11 cellular contexts compared by ENCODE assay signal in the genomic region with DNA sequence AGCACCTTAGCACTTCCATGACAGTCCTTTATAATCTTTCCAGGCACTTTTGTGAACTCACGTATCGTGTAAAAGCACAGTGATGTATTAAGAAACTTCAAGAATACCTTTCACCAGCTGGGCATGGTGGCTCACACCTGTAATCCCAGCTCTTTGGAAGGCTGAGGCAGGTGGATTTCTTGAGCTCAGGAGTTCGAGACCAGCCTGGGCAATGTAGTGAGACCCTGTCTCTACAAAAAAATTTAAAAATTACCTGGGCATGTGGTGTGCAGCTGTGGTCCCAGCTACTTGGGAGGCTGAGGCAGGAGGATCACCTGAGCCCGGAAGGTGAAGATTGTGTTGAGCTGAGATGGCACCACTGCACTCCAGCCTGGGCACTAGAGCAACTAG. TPM values are rescaled to one million over a fixed set of nuclear protein-coding genes. Genes with fewer than 3 reads are reported as not detected.
DNase-seq lines count a peak whose midpoint lies in the region; ATAC-seq, FAIRE-seq and TF ChIP-seq lines count a peak whose summit lies in the region.
"Not testable (repeated sequence)": the region's sequence is repeated elsewhere in the genome, so short reads cannot be mapped to it uniquely, and the experiment has no call there.
"Had no signal": no experiment of that assay in that cellular context is flagged by ENCODE, and none has a peak within 500 bp of the region (broad histone marks: within the 10 kb centered on the region; RNA-seq: fewer than 3 reads in every experiment).

No MANE protein-coding gene starts in this region.

- not testable (repeated sequence) for FAIRE-seq in A549 (lab: Jason Lieb, UNC)

- not testable (repeated sequence) for DNase-seq in A549 (ENCODE audit: low read depth in 1 of 2, low spot score in 1 of 2); adrenal gland; esophagus squamous epithelium (lab: John Stamatoyannopoulos, UW); spleen
- DNase-seq in activated CD4-positive, alpha-beta T cell treated with anti-CD3 and anti-CD28 coated beads for 48 hours, result peak; percentile 7

- not testable (repeated sequence) for H3K4me3 ChIP-seq in A549
- H3K4me3 ChIP-seq in HUES64 (ENCODE audit: low read length) (peak overlapping the region; percentile 93; the same call in 1 of the 2 replicates), adrenal gland (peak overlapping the region in 1 of 4 donors; percentile 60), esophagus squamous epithelium (peak overlapping the region; percentile 80 to 99 (median 86)), muscle layer of duodenum (ENCODE audit: low read depth in 1 of 2, low read length in 2 of 2) (peak overlapping the region; percentile 88 to 97), spleen (peak overlapping the region in 6 of 8 donors; percentile 89 to 98 (median 96))

- CTCF ChIA-PET in A549 (lab: Yijun Ruan, JAX), result interaction anchor here (0.6 to 2.2 kb wide), 3 partner anchors 16 to 55 kb away, joined by 3 to 6 read pairs (median 3); no protein-coding TSS in a partner anchor

- H3K27ac ChIP-seq in A549; HUES64 (ENCODE audit: low read depth, low read length): not testable (repeated sequence)
- H3K27ac ChIP-seq in adrenal gland (peak overlapping the region in 4 of 5 donors; percentile 62 to 92 (median 82)), esophagus squamous epithelium (peak overlapping the region; percentile 85 to 93 (median 90)), muscle layer of duodenum (ENCODE audit: low read length) (peak overlapping the region; percentile 74), spleen (peak overlapping the region; percentile 86 to 95 (median 94))

- not testable (repeated sequence) for H3K9ac ChIP-seq in HUES64 (ENCODE audit: low read depth, low read length)

- H3K27me3 ChIP-seq in HUES64 (ENCODE audit: insufficient read depth, low read length); adrenal gland; esophagus squamous epithelium; muscle layer of duodenum (ENCODE audit: low read depth, low read length); spleen (replicated peaks in 1 of 7): not testable (repeated sequence)

- H3K4me2 ChIP-seq in A549, result peak overlapping the region; percentile 99

- TF ChIP-seq POLR2A in A549 (IDR thresholded peaks at IDR 0.05; ENCODE audit: low read length); adrenal gland (IDR thresholded peaks at IDR 0.05); esophagus squamous epithelium (IDR thresholded peaks at IDR 0.05); spleen (IDR thresholded peaks at IDR 0.05): not testable (repeated sequence)

- intact Hi-C loops in adrenal gland (cut with DNase I); esophagus squamous epithelium (cut with DNase I); spleen (cut with DNase I; ENCODE audit: low total_unique reads): not testable (repeated sequence)

- not testable (repeated sequence) for TF ChIP-seq CTCF in A549 (IDR thresholded peaks at IDR 0.05); adrenal gland (IDR thresholded peaks at IDR 0.05); esophagus squamous epithelium (IDR thresholded peaks at IDR 0.05); spleen (IDR thresholded peaks at IDR 0.05 in 8 of 11, conservative IDR thresholded peaks at IDR 0.05 in 3 of 11)

- WGBS in A549 (ENCODE audit: missing lambda C conversion rate), result 80% methylated on average over 4 of the region's 4 CpGs
- 91% methylated on average over 4 of the region's 4 CpGs for WGBS in HUES64
- WGBS in adrenal gland, 4 donors, result 72 to 76% (median 75%) methylated on average over 4 of the region's 4 CpGs
- 51 to 59% methylated on average over 4 of the region's 4 CpGs for WGBS in esophagus squamous epithelium, 2 donors
- 63 to 86% (median 73%) methylated on average over 4 of the region's 4 CpGs for WGBS in spleen, 5 donors

- not testable (repeated sequence) for H3K4me1 ChIP-seq in A549; HUES64 (ENCODE audit: insufficient read depth, low read length)
- H3K4me1 ChIP-seq in adrenal gland (replicated peaks in 1 of 2) (peaks cover 13 to 21% of the 10 kb centered on the region in 2 donors), esophagus squamous epithelium (peaks cover 5 to 21% (median 10%) of the 10 kb centered on the region in 3 donors), muscle layer of duodenum (ENCODE audit: control insufficient read depth in 1 of 2, insufficient read depth in 2 of 2, low read length in 2 of 2) (peaks cover 5 to 17% of the 10 kb centered on the region in 2 donors), spleen (peaks cover 12 to 39% (median 23%) of the 10 kb centered on the region in 6 donors)

- H3K9me3 ChIP-seq in A549; HUES64 (ENCODE audit: insufficient read depth, low read depth, low read length); adrenal gland (replicated peaks in 1 of 3); esophagus squamous epithelium; muscle layer of duodenum (ENCODE audit: control insufficient read depth in 1 of 2, low read length in 2 of 2); spleen: not testable (repeated sequence)

- TF ChIP-seq EP300 in A549 (IDR thresholded peaks at IDR 0.05), result not testable (repeated sequence)

- not testable (repeated sequence) for ATAC-seq in A549
- peak; percentile 3 for ATAC-seq in GM18511 (IDR thresholded peaks at IDR 0.05; ENCODE audit: unreplicated experiment)

- POLR2A ChIA-PET in A549 (lab: Yijun Ruan, JAX), result interaction anchor here (0.6 to 0.9 kb wide), 2 partner anchors 488 to 495 kb away, joined by 3 to 8 read pairs; no protein-coding TSS in a partner anchor

- H3K36me3 ChIP-seq in HUES64 (ENCODE audit: insufficient read depth, low read length), result not testable (repeated sequence)
- peaks cover 0 to 12% of the 10 kb centered on the region in 2 donors for H3K36me3 ChIP-seq in adrenal gland (replicated peaks in 1 of 2)
- peaks cover 0 to 25% (median 0%) of the 10 kb centered on the region in 3 donors for H3K36me3 ChIP-seq in esophagus squamous epithelium
- H3K36me3 ChIP-seq in muscle layer of duodenum (ENCODE audit: control insufficient read depth in 1 of 2, insufficient read depth in 2 of 2, low read length in 2 of 2), result peaks cover 6 to 25% of the 10 kb centered on the region in 2 donors
- H3K36me3 ChIP-seq in spleen, result peaks cover 0 to 25% (median 13%) of the 10 kb centered on the region in 6 donors

- TF ChIP-seq RAD21 in A549 (conservative IDR thresholded peaks at IDR 0.05 in 1 of 2, IDR thresholded peaks at IDR 0.05 in 1 of 2), result not testable (repeated sequence)

RNA-seq across cellular contexts. Expression of gene USP30, which starts 1.7 kb away (rescaled TPM):
- polyA plus RNA-seq in A549 (2011; rRNA removed), result 15.2 and 19.6 TPM in 2 replicates
- polyA plus RNA-seq in A549 (2012; cell fraction: cytosol; rRNA removed), result 10.6 and 14.9 TPM in 2 replicates
- polyA plus RNA-seq in A549 (2012; cell fraction: nucleus; rRNA removed), result 24.0 and 25.6 TPM in 2 replicates
- 5.7 to 7.2 TPM (median 6.8 TPM) in 3 replicates for polyA plus RNA-seq in A549 (2017; fragmentation: RNase III; extraction: RNeasy Plus Mini Kit Qiagen cat#74134 plus additional on column Dnase treatment)
- polyA minus RNA-seq in A549 (2011; rRNA and poly(A)+ RNA removed), result 18.8 and 19.3 TPM in 2 replicates
- polyA plus RNA-seq in HUES64 (2013, experiment 1 of 2), result 5.6 TPM
- 7.0 TPM for polyA plus RNA-seq in HUES64 (2013, experiment 2 of 2)
- 10 to 100 TPM; 22.0 to 36.1 (median 26.8) TPM for total RNA-seq in adrenal gland
- 10 to 100 TPM in 2 of 3 donors, 1 to 10 TPM in 1; 9.3 to 28.0 (median 11.8) TPM for polyA plus RNA-seq in adrenal gland
- total RNA-seq in esophagus squamous epithelium, result 10 to 100 TPM in 1 of 4 donors, 1 to 10 TPM in 3; 6.3 to 13.0 (median 8.7) TPM
- 10 to 100 TPM in 6 of 7 donors, 1 to 10 TPM in 1; 9.0 to 23.2 (median 12.2) TPM for total RNA-seq in spleen
- polyA plus RNA-seq in spleen, result 1 to 10 TPM; 3.9 to 4.5 (median 4.1) TPM

RNA-seq across cellular contexts. Expression of gene SVOP, which starts 33.3 kb away (rescaled TPM):
- polyA plus RNA-seq in A549 (2011; rRNA removed), result not detected in 2 replicates
- polyA plus RNA-seq in A549 (2012; cell fraction: cytosol; rRNA removed), result not detected in 2 replicates
- polyA plus RNA-seq in A549 (2012; cell fraction: nucleus; rRNA removed), result not detected in 2 replicates
- polyA plus RNA-seq in A549 (2017; fragmentation: RNase III; extraction: RNeasy Plus Mini Kit Qiagen cat#74134 plus additional on column Dnase treatment), result not detected in 3 replicates
- not detected in 2 replicates for polyA minus RNA-seq in A549 (2011; rRNA and poly(A)+ RNA removed)
- polyA plus RNA-seq in HUES64 (2013, experiment 1 of 2), result 0.05 TPM
- 0.06 TPM for polyA plus RNA-seq in HUES64 (2013, experiment 2 of 2)
- 1 to 10 TPM in 2 of 8 donors, under 1 TPM in 2, not detected in 4; 0.08 to 2.6 (median 0.70) TPM for total RNA-seq in adrenal gland
- 1 to 10 TPM in 1 of 3 donors, under 1 TPM in 2; 0.20 to 1.5 (median 0.97) TPM for polyA plus RNA-seq in adrenal gland
- total RNA-seq in esophagus squamous epithelium, result not detected
- not detected for total RNA-seq in spleen
- not detected for polyA plus RNA-seq in spleen
- total RNA-seq: esophagus mucosa, IMR-90, renal cortical epithelial cell had no signal
- polyA plus RNA-seq: IMR-90 had no signal

RNA-seq across cellular contexts. Expression of gene ALKBH2, which starts 39.2 kb away (rescaled TPM):
- polyA plus RNA-seq in A549 (2011; rRNA removed) (48.7 and 53.9 TPM in 2 replicates), A549 (2017; fragmentation: RNase III; extraction: RNeasy Plus Mini Kit Qiagen cat#74134 plus additional on column Dnase treatment) (54.8 to 57.7 TPM (median 55.0 TPM) in 3 replicates), adrenal gland (10 to 100 TPM; 18.3 to 43.6 (median 40.8) TPM), spleen (10 to 100 TPM; 28.2 to 40.3 (median 32.2) TPM)
- polyA plus RNA-seq in A549 (2012; cell fraction: cytosol; rRNA removed), result 47.1 and 48.9 TPM in 2 replicates
- polyA plus RNA-seq in A549 (2012; cell fraction: nucleus; rRNA removed), result 47.3 and 91.8 TPM in 2 replicates
- polyA minus RNA-seq in A549 (2011; rRNA and poly(A)+ RNA removed), result 24.4 and 30.1 TPM in 2 replicates
- polyA plus RNA-seq in HUES64 (2013, experiment 1 of 2), result 19.2 TPM
- 21.9 TPM for polyA plus RNA-seq in HUES64 (2013, experiment 2 of 2)
- total RNA-seq in adrenal gland (10 to 100 TPM in 6 of 8 donors, 1 to 10 TPM in 2; 4.2 to 19.9 (median 12.9) TPM), esophagus squamous epithelium (10 to 100 TPM in 3 of 4 donors, 1 to 10 TPM in 1; 7.9 to 20.6 (median 14.8) TPM), spleen (10 to 100 TPM in 5 of 7 donors, 1 to 10 TPM in 2; 8.6 to 18.8 (median 12.3) TPM)

RNA-seq across cellular contexts. Expression of gene UNG, which starts 43.3 kb away (rescaled TPM):
- polyA plus RNA-seq in A549 (2011; rRNA removed) (47.6 and 55.6 TPM in 2 replicates), A549 (2017; fragmentation: RNase III; extraction: RNeasy Plus Mini Kit Qiagen cat#74134 plus additional on column Dnase treatment) (75.6 to 79.5 TPM (median 77.6 TPM) in 3 replicates), adrenal gland (10 to 100 TPM; 52.5 to 74.2 (median 68.7) TPM), spleen (10 to 100 TPM in 2 of 3 donors, 1 to 10 TPM in 1; 9.8 to 18.1 (median 14.7) TPM)
- polyA plus RNA-seq in A549 (2012; cell fraction: cytosol; rRNA removed), result 68.8 and 90.4 TPM in 2 replicates
- polyA plus RNA-seq in A549 (2012; cell fraction: nucleus; rRNA removed), result 57.0 and 72.5 TPM in 2 replicates
- 14.9 and 16.1 TPM in 2 replicates for polyA minus RNA-seq in A549 (2011; rRNA and poly(A)+ RNA removed)
- polyA plus RNA-seq in HUES64 (2013, experiment 1 of 2), result 117 TPM
- polyA plus RNA-seq in HUES64 (2013, experiment 2 of 2), result 103 TPM
- total RNA-seq in adrenal gland (100 to 1,000 TPM in 3 of 8 donors, 10 to 100 TPM in 5; 55.9 to 135 (median 84.0) TPM), esophagus squamous epithelium (10 to 100 TPM; 28.0 to 43.1 (median 38.7) TPM), spleen (10 to 100 TPM; 15.0 to 30.6 (median 18.5) TPM)
